Comparison of ENCODE assay signal across 8 cellular contexts in the genomic region with DNA sequence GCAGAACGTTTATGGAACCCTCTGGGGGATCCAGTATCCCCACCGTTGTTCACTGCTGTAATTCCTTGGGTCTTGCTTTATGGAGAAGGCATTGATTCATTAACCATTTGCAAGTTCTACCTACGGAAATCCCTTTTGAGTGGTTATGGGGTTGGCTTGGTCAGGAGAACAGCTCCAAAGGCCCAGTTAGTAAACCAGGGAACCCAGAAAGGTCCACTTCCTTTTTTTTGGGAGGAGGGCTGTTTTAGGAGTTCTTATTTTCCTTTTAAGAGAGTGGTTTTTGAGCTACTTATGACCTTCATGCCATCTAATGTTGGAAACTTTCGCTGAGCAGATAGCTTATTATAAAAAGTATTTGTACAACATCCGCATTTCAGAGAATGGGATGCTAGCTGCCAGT. TPM values are rescaled to one million over a fixed set of nuclear protein-coding genes. Genes with fewer than 3 reads are reported as not detected.
A peak's percentile ranks its signal among the peaks of the same experiment; 100 is the strongest.
DNase-seq lines count a peak whose midpoint lies in the region; ATAC-seq, FAIRE-seq and TF ChIP-seq lines count a peak whose summit lies in the region.

No MANE protein-coding gene starts in this region.

- CTCF ChIA-PET in CD4-positive, alpha-beta memory T cell (lab: Charles Lee; ENCODE audit: partially characterized antibody) = interaction anchor here (1.0 to 1.5 kb wide), 4 partner anchors 9 to 132 kb away, joined by 3 to 6 read pairs (median 4); a partner anchor contains a TSS
- CTCF ChIA-PET in H1 (lab: Charles Lee; ENCODE audit: partially characterized antibody) = interaction anchor here (0.6 to 1.0 kb wide), 3 partner anchors 9 to 77 kb away, joined by 3 read pairs; no protein-coding TSS in a partner anchor

- DNase-seq in CD4-positive, alpha-beta memory T cell = no peak
- peak; percentile 46 for DNase-seq in NOMO-1 treated with DMSO at 0.1 percent for 48 hours (lab: John Stamatoyannopoulos, UW; ENCODE audit: unreplicated experiment)
- no peak for DNase-seq in H1 (ENCODE audit: low read depth in 1 of 2, low spot score in 2 of 2)
- DNase-seq in osteoblast (ENCODE audit: insufficient read length, low spot score, missing footprints) = no peak
- no peak for DNase-seq in SW480 (ENCODE audit: low spot score)
- no peak for DNase-seq in glomerular visceral epithelial cell (ENCODE audit: extremely low spot score)

- H3K9me3 ChIP-seq in CD4-positive, alpha-beta memory T cell (ENCODE audit: control insufficient read depth in 1 of 2, low read length in 2 of 2) = no peaks in the 10 kb centered on the region
- H3K9me3 ChIP-seq in H1 (ENCODE audit: insufficient read depth in 2 of 2, low read depth in 1 of 2, low read length in 1 of 2) = no peaks in the 10 kb centered on the region
- no peaks in the 10 kb centered on the region for H3K9me3 ChIP-seq in osteoblast (ENCODE audit: low read depth, low read length)

- no peak for TF ChIP-seq RAD21 in H1 (IDR thresholded peaks at IDR 0.05 in 1 of 2, conservative IDR thresholded peaks at IDR 0.05 in 1 of 2; ENCODE audit: low read depth in 2 of 2, low read length in 2 of 2)

- H4K91ac ChIP-seq in H1 (replicated peaks; ENCODE audit: insufficient read length, low read length) = no peak overlapping the region

- TF ChIP-seq POLR2A in H1 (IDR thresholded peaks at IDR 0.05; ENCODE audit: control extremely low read depth in 1 of 2, low read depth in 2 of 2, low read length in 2 of 2) = no peak

- no peak overlapping the region for H3K4me3 ChIP-seq in CD4-positive, alpha-beta memory T cell (ENCODE audit: low read length in 2 of 2)
- peak overlapping the region; percentile 66 to 89 (median 74); a peak in 7 of 8 replicates for H3K4me3 ChIP-seq in H1 (ENCODE audit: extremely low read depth in 1 of 4, insufficient read depth in 2 of 4, low read depth in 3 of 4, low read length in 4 of 4)
- H3K4me3 ChIP-seq in osteoblast (ENCODE audit: insufficient read depth, low read length) = peak overlapping the region; percentile 92

- FAIRE-seq in H1 (lab: Jason Lieb, UNC) = no peak

- H4K5ac ChIP-seq in H1 (ENCODE audit: insufficient read length, low read depth, low read length) = no peak overlapping the region

- no peak overlapping the region for H2BK15ac ChIP-seq in H1 (ENCODE audit: low read length)

- H4K20me1 ChIP-seq in H1 (replicated peaks in 1 of 2; ENCODE audit: control insufficient read depth in 1 of 2, insufficient read depth in 2 of 2, low read length in 2 of 2) = peaks cover 6 to 22% of the 10 kb centered on the region in 2 experiments
- peaks cover 24% of the 10 kb centered on the region for H4K20me1 ChIP-seq in osteoblast (ENCODE audit: insufficient read depth, low read length)

- H2BK120ac ChIP-seq in H1 (replicated peaks; ENCODE audit: low read depth, low read length) = no peak overlapping the region

- ATAC-seq in HG03039 (IDR thresholded peaks at IDR 0.05; ENCODE audit: unreplicated experiment) (no peak), HG02610 (IDR thresholded peaks at IDR 0.05; ENCODE audit: unreplicated experiment) (no peak)

- H3K36me3 Mint-ChIP-seq in CD4-positive, alpha-beta memory T cell = peaks cover 14% of the 10 kb centered on the region in 2 donors

- H3K23ac ChIP-seq in H1 (ENCODE audit: insufficient read length) = no peak overlapping the region

- no peaks in the 10 kb centered on the region for H3K9me3 Mint-ChIP-seq in CD4-positive, alpha-beta memory T cell

- H3K56ac ChIP-seq in H1 (replicated peaks; ENCODE audit: insufficient read length, low read depth, low read length) = no peak overlapping the region

- 65% methylated on average over 5 of the region's 5 CpGs; no CpG with 5 or more reads in 1 of the 2 experiments for WGBS in H1 (ENCODE audit: extremely low coverage in 1 of 2, insufficient coverage in 1 of 2, insufficient read length in 1 of 2, insufficient replicate concordance in 2 of 2, low coverage in 1 of 2, low lambda C conversion rate in 2 of 2, missing lambda C conversion rate in 1 of 2), 2 experiments

- intact Hi-C loops in CD4-positive, alpha-beta memory T cell (cut with micrococcal nuclease) = no loop called here

- H3K4me1 ChIP-seq in CD4-positive, alpha-beta memory T cell (ENCODE audit: insufficient read depth, low read length) = peaks cover 42% of the 10 kb centered on the region
- H3K4me1 ChIP-seq in H1 (replicated peaks in 1 of 4; ENCODE audit: control insufficient read depth in 3 of 4, insufficient read depth in 4 of 4, low read length in 3 of 4) (peaks cover 2 to 12% (median 4%) of the 10 kb centered on the region in 4 experiments; a peak in 5 of 7 replicates), osteoblast (ENCODE audit: insufficient read depth, low read length) (peaks cover 9% of the 10 kb centered on the region)

- H3K14ac ChIP-seq in H1 (ENCODE audit: insufficient read length) = no peak overlapping the region

- no peak overlapping the region for H2BK20ac ChIP-seq in H1 (ENCODE audit: low read length)

- no peak overlapping the region for H2BK12ac ChIP-seq in H1 (ENCODE audit: low read depth, low read length)

- H3K4ac ChIP-seq in H1 (replicated peaks; ENCODE audit: insufficient read length, low read depth, low read length) = no peak overlapping the region

- no peaks in the 10 kb centered on the region for H3K27me3 Mint-ChIP-seq in CD4-positive, alpha-beta memory T cell

- H3K27me3 ChIP-seq in CD4-positive, alpha-beta memory T cell (ENCODE audit: insufficient read depth, low read length) = no peaks in the 10 kb centered on the region
- H3K27me3 ChIP-seq in H1 (replicated peaks in 1 of 4; ENCODE audit: control insufficient read depth in 3 of 4, extremely low read depth in 1 of 4, insufficient read depth in 3 of 4, low read length in 3 of 4) (no peaks in the 10 kb centered on the region), osteoblast (ENCODE audit: insufficient read depth, low read length) (no peaks in the 10 kb centered on the region)

- H3K23me2 ChIP-seq in H1 (ENCODE audit: low read depth, low read length) = peaks cover 10% of the 10 kb centered on the region

- POLR2A ChIA-PET in CD4-positive, alpha-beta memory T cell (lab: Charles Lee; ENCODE audit: partially characterized antibody) = interaction anchor here (0.6 to 3.5 kb wide), 11 partner anchors 8 to 132 kb away, joined by 3 to 62 read pairs (median 12); a partner anchor contains a TSS
- POLR2A ChIA-PET in H1 (lab: Charles Lee; ENCODE audit: partially characterized antibody) = interaction anchor here (0.7 to 4.7 kb wide), 24 partner anchors 9 to 176 kb away, joined by 3 to 43 read pairs (median 6); a partner anchor contains a TSS

- H3K27ac Mint-ChIP-seq in CD4-positive, alpha-beta memory T cell = peak overlapping the region in 4 of 7 donors; percentile 53 to 92 (median 84)

- H3K4me3 Mint-ChIP-seq in CD4-positive, alpha-beta memory T cell = peak overlapping the region; percentile 89 to 95 (median 92)

- H3K79me1 ChIP-seq in H1 (ENCODE audit: low read depth, low read length) = peaks cover 14% of the 10 kb centered on the region

- no peak overlapping the region for H2BK5ac ChIP-seq in H1 (ENCODE audit: low read depth, low read length)

- no peak overlapping the region for H4K8ac ChIP-seq in H1 (ENCODE audit: extremely low read depth, insufficient read depth, low read length)

- peaks cover 25 to 55% (median 42%) of the 10 kb centered on the region in 4 donors for H3K4me1 Mint-ChIP-seq in CD4-positive, alpha-beta memory T cell

- TF ChIP-seq CTCF in H1 (IDR thresholded peaks at IDR 0.05; ENCODE audit: control extremely low read depth in 1 of 3, insufficient read depth in 1 of 3, low read depth in 1 of 3, low read length in 3 of 3) = no peak
- TF ChIP-seq CTCF in osteoblast (IDR thresholded peaks at IDR 0.05; ENCODE audit: extremely low read depth, low read depth, low read length) = no peak

- H3K18ac ChIP-seq in H1 (ENCODE audit: extremely low read depth, low read length) = no peak overlapping the region

- H2AFZ ChIP-seq in H1 (ENCODE audit: low read length) (no peak overlapping the region), osteoblast (ENCODE audit: low read length) (peak overlapping the region; percentile 1)

- H2AK5ac ChIP-seq in H1 (ENCODE audit: low read depth, low read length) = no peak overlapping the region

- no peak overlapping the region; a peak in 2 of 7 replicates for H3K9ac ChIP-seq in H1 (replicated peaks in 1 of 4; ENCODE audit: extremely low read depth in 1 of 4, low read depth in 3 of 4, low read length in 3 of 4)

- TF ChIP-seq EP300 in H1 (IDR thresholded peaks at IDR 0.05; ENCODE audit: borderline replicate concordance in 1 of 2, low read depth in 2 of 2, low read length in 2 of 2) = no peak

- H3K27ac ChIP-seq in CD4-positive, alpha-beta memory T cell (ENCODE audit: low read depth, low read length) = no peak overlapping the region
- no peak overlapping the region for H3K27ac ChIP-seq in H1 (ENCODE audit: low read depth, low read length)
- no peak overlapping the region for H3K27ac ChIP-seq in osteoblast (ENCODE audit: low read depth, low read length)

- peak overlapping the region; percentile 76 to 88 for H3K4me2 ChIP-seq in H1 (ENCODE audit: insufficient read depth in 1 of 2, low read depth in 2 of 2, low read length in 2 of 2)
- peak overlapping the region; percentile 92 for H3K4me2 ChIP-seq in osteoblast (ENCODE audit: insufficient read depth, low read length)

- H3K79me2 ChIP-seq in H1 (ENCODE audit: control insufficient read depth in 1 of 2, insufficient read depth in 2 of 2, low read length in 2 of 2) (peaks cover 21 to 53% of the 10 kb centered on the region in 2 experiments), osteoblast (ENCODE audit: insufficient read depth, low read length) (peaks cover 56% of the 10 kb centered on the region)

- H3K36me3 ChIP-seq in CD4-positive, alpha-beta memory T cell (ENCODE audit: insufficient read depth, low read length) = no peaks in the 10 kb centered on the region
- H3K36me3 ChIP-seq in H1 (ENCODE audit: control insufficient read depth in 2 of 4, insufficient read depth in 4 of 4, low read length in 3 of 4) (no peaks in the 10 kb centered on the region), osteoblast (ENCODE audit: insufficient read depth, low read length) (no peaks in the 10 kb centered on the region)

RNA-seq across cellular contexts. Expression of a gene that starts 1.3 kb away (rescaled TPM):
- 10 to 100 TPM; 60.2 to 71.1 TPM for total RNA-seq in CD4-positive, alpha-beta memory T cell
- polyA plus RNA-seq in CD4-positive, alpha-beta memory T cell = 10 to 100 TPM; 45.6 to 47.7 TPM
- total RNA-seq in H1 (2021; fragmentation: NEBNext Ultra II Directional; extraction: Animal tissue kit (Norgen Biotek cat#: 25700)) = 127 and 144 TPM in 2 replicates
- polyA plus RNA-seq in H1 (2011; rRNA removed) = 98.7 and 213 TPM in 2 replicates
- polyA plus RNA-seq in H1 (2011; cell fraction: cytosol; rRNA removed) = 143 TPM
- polyA plus RNA-seq in H1 (2011; cell fraction: nucleus; rRNA removed) = 390 TPM
- 65.5 to 111 TPM (median 109 TPM) in 4 replicates for polyA plus RNA-seq in H1 (2012, experiment 1 of 2)
- 172 TPM for polyA plus RNA-seq in H1 (2012, experiment 2 of 2)
- 204 TPM for polyA plus RNA-seq in H1 (2013, experiment 1 of 2)
- 195 TPM for polyA plus RNA-seq in H1 (2013, experiment 2 of 2)
- 51.2 and 71.3 TPM in 2 replicates for polyA minus RNA-seq in H1 (2011; rRNA and poly(A)+ RNA removed)
- polyA minus RNA-seq in H1 (2011; cell fraction: cytosol; rRNA and poly(A)+ RNA removed) = 118 TPM
- polyA minus RNA-seq in H1 (2011; cell fraction: nucleus; rRNA and poly(A)+ RNA removed) = 98.3 TPM
- 70.4 and 73.1 TPM in 2 replicates for total RNA-seq in osteoblast

RNA-seq across cellular contexts. Expression of a gene that starts 37.4 kb away (rescaled TPM):
- 10 to 100 TPM; 47.1 to 53.2 TPM for total RNA-seq in CD4-positive, alpha-beta memory T cell
- 100 to 1,000 TPM; 108 to 119 TPM for polyA plus RNA-seq in CD4-positive, alpha-beta memory T cell
- 28.3 and 29.5 TPM in 2 replicates for total RNA-seq in H1 (2021; fragmentation: NEBNext Ultra II Directional; extraction: Animal tissue kit (Norgen Biotek cat#: 25700))
- polyA plus RNA-seq in H1 (2011; rRNA removed) = 65.5 and 83.6 TPM in 2 replicates
- polyA plus RNA-seq in H1 (2011; cell fraction: cytosol; rRNA removed) = 30.5 TPM
- 48.6 TPM for polyA plus RNA-seq in H1 (2011; cell fraction: nucleus; rRNA removed)
- 22.3 to 41.5 TPM (median 36.1 TPM) in 4 replicates for polyA plus RNA-seq in H1 (2012, experiment 1 of 2)
- polyA plus RNA-seq in H1 (2012, experiment 2 of 2) = 36.4 TPM
- 36.4 TPM for polyA plus RNA-seq in H1 (2013, experiment 1 of 2)
- polyA plus RNA-seq in H1 (2013, experiment 2 of 2) = 40.7 TPM
- polyA minus RNA-seq in H1 (2011; rRNA and poly(A)+ RNA removed) = 19.9 and 26.2 TPM in 2 replicates
- 20.5 TPM for polyA minus RNA-seq in H1 (2011; cell fraction: cytosol; rRNA and poly(A)+ RNA removed)
- polyA minus RNA-seq in H1 (2011; cell fraction: nucleus; rRNA and poly(A)+ RNA removed) = 23.4 TPM
- 27.4 and 27.5 TPM in 2 replicates for total RNA-seq in osteoblast

Comparison
In these comparisons a context has a peak if more than half of its experiments do, and no peak if none do; other contexts are left out.
1. H3K4me3 ChIP-seq: peak in H1 (4 of 4) and osteoblast (single experiment); none in CD4-positive, alpha-beta memory T cell (0 of 2).